Comparison of ENCODE assay signal across 19 cellular contexts in the genomic region with DNA sequence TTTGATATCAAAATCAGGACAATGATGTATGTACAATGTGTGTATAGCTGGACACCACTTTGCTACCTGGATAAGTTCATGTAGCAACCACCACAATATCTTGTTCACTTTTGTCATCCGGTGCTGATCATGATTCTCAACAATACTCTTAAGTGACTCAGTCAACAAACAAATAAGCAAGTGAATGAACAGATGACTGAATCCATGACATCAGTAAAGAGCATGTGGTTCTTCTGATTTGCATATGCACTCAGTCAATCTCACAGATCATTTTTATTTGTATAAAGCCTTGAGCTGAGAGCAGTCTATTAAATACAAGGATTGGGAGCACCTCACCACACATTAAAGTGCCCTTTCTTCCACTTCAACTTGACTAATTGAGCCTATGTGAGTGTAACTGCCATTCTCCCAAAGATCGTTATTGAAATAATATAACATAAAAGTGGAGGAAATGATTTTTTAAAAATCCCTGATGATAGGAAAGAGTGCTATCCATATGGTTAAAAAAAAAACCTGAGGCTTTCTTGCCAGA.
DNase-seq lines count a peak whose midpoint lies in the region; ATAC-seq lines count a peak whose summit lies in the region.
"Had no signal": no experiment of that assay in that cellular context is flagged by ENCODE, and none has a peak within 500 bp of the region (broad histone marks: within the 10 kb centered on the region; RNA-seq: fewer than 3 reads in every experiment).

No MANE protein-coding gene starts in this region.

- DNase-seq in NCI-H510A treated with DMSO at 0.1 percent for 48 hours (lab: John Stamatoyannopoulos, UW) (peak; percentile 49), NCI-H510A (lab: John Stamatoyannopoulos, UW) (no peak), NCI-H2171 (lab: John Stamatoyannopoulos, UW) (peak; percentile 62), kidney tubule cell (ENCODE audit: low spot score) (peak; percentile 49), middle frontal gyrus (ENCODE audit: extremely low spot score, low spot score) (no peak)
- no peak for DNase-seq in stimulated activated naive CD4-positive, alpha-beta T cell (lab: John Stamatoyannopoulos, UW)
- DNase-seq: activated CD8-positive, alpha-beta T cell treated with anti-CD3 and anti-CD28 coated beads, Interleukin-2, amount 10 ng/mL, durations not matched to agents 7 days and 5 days; activated T-cell treated with anti-CD3 and anti-CD28 coated beads, Interleukin-2, amount 50 U/mL, for 48 hours; DND-41; effector CD4-positive, alpha-beta T cell; heart left ventricle; KG1; lower lobe of right lung; naive B cell; pancreas; T-helper 1 cell had no signal

- ATAC-seq in HG03457 (IDR thresholded peaks at IDR 0.05; ENCODE audit: unreplicated experiment) (peak; percentile 50), GM21423 (IDR thresholded peaks at IDR 0.05; ENCODE audit: unreplicated experiment) (no peak)
- ATAC-seq: A549; activated CD8-positive, alpha-beta T cell treated with anti-CD3 and anti-CD28 coated beads, Interleukin-2, amount 10 ng/mL, durations not matched to agents 7 days and 5 days; heart left ventricle; lower lobe of right lung; pancreas had no signal

Comparison
In these comparisons a context has a peak if more than half of its experiments do, and no peak if none do; other contexts are left out.
1. DNase-seq: peak in NCI-H510A treated with DMSO at 0.1 percent for 48 hours (single experiment), NCI-H2171 (single experiment) and kidney tubule cell (single experiment); none in NCI-H510A (single experiment), middle frontal gyrus (single experiment) and stimulated activated naive CD4-positive, alpha-beta T cell (0 of 6).